10 cellular contexts compared by ENCODE assay signal in the genomic region with DNA sequence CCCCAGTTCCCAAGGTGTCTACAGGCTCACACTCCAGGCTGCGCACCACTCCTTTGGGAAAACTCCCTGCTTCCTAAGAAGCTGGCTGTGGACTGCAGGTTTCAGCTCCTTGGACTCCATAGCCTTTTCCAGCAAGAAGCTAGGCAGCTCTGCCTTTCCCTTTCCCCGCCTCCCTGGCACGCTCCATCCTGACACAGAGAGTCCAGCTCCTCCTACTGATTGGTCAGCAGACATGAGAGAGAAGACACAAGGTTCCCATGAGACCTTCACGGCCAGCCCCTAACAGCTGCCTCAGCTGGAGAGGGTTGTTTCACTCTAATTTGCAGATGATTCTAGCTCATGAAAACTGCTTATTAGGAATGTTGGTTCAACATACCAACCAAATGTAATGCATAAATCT. TPM values are rescaled to one million over a fixed set of nuclear protein-coding genes. Genes with fewer than 3 reads are reported as not detected.
A peak's percentile ranks its signal among the peaks of the same experiment; 100 is the strongest.
DNase-seq lines count a peak whose midpoint lies in the region; ATAC-seq and TF ChIP-seq lines count a peak whose summit lies in the region.
"Had no signal": no experiment of that assay in that cellular context is flagged by ENCODE, and none has a peak within 500 bp of the region (broad histone marks: within the 10 kb centered on the region; RNA-seq: fewer than 3 reads in every experiment).

No MANE protein-coding gene starts in this region.

- no peak for TF ChIP-seq POLR2A in esophagus muscularis mucosa (IDR thresholded peaks at IDR 0.05; ENCODE audit: low read depth)

- peaks cover 14% of the 10 kb centered on the region for H3K9me3 Mint-ChIP-seq in nephron progenitor cell

- intact Hi-C loops in esophagus muscularis mucosa (cut with DNase I) = no loop called here

- H3K4me3 Mint-ChIP-seq in nephron progenitor cell = no peak overlapping the region
- H3K4me3 Mint-ChIP-seq: activated naive CD8-positive, alpha-beta T cell treated with anti-CD3 and anti-CD28 coated beads, Interleukin-2, amount 10 ng/mL, durations not matched to agents 7 days and 5 days had no signal

- 0% methylated on average over 3 of the region's 4 CpGs for WGBS in esophagus muscularis mucosa

- DNase-seq in NCI-H2227 (lab: John Stamatoyannopoulos, UW; ENCODE audit: unreplicated experiment) = peak; percentile 72
- peak; percentile 94 for DNase-seq in esophagus muscularis mucosa (ENCODE audit: extremely low spot score)
- DNase-seq in nephron progenitor cell = peak; percentile 73
- DNase-seq in activated T-cell treated with anti-CD3 and anti-CD28 coated beads for 4 hours = no peak
- no peak for DNase-seq in NCI-H526 treated with DMSO at 0.1 percent for 48 hours (lab: John Stamatoyannopoulos, UW)
- DNase-seq in NCI-H1694 (lab: John Stamatoyannopoulos, UW) = no peak
- DNase-seq: activated naive CD8-positive, alpha-beta T cell treated with anti-CD3 and anti-CD28 coated beads, Interleukin-2, amount 10 ng/mL, durations not matched to agents 7 days and 5 days had no signal

- H3K9me3 ChIP-seq in BLaER1 treated with 17β-estradiol and CSF1 and Interleukin-3, amounts not matched to agents 10 nM and 100 nM (replicated peaks in 1 of 11) = peaks cover 0 to 17% (median 11%) of the 10 kb centered on the region in 11 experiments; a peak in 18 of 22 replicates
- no peaks in the 10 kb centered on the region for H3K9me3 ChIP-seq in esophagus muscularis mucosa

- H3K4me1 ChIP-seq in BLaER1 treated with 17β-estradiol and CSF1 and Interleukin-3, amounts not matched to agents 10 nM and 100 nM = peaks cover 0 to 35% (median 18%) of the 10 kb centered on the region in 10 experiments; a peak in 14 of 20 replicates
- peaks cover 21 to 40% (median 32%) of the 10 kb centered on the region in 4 donors for H3K4me1 ChIP-seq in esophagus muscularis mucosa

- H3K4me1 Mint-ChIP-seq in nephron progenitor cell = peaks cover 18% of the 10 kb centered on the region
- H3K4me1 Mint-ChIP-seq: activated naive CD8-positive, alpha-beta T cell treated with anti-CD3 and anti-CD28 coated beads, Interleukin-2, amount 10 ng/mL, durations not matched to agents 7 days and 5 days had no signal

- peaks cover 0 to 16% (median 0%) of the 10 kb centered on the region in 11 experiments; a peak in 3 of 22 replicates for H3K36me3 ChIP-seq in BLaER1 treated with 17β-estradiol and CSF1 and Interleukin-3, amounts not matched to agents 10 nM and 100 nM
- no peaks in the 10 kb centered on the region for H3K36me3 ChIP-seq in esophagus muscularis mucosa

- no peak for TF ChIP-seq CTCF in esophagus muscularis mucosa (IDR thresholded peaks at IDR 0.05)
- TF ChIP-seq CTCF in nephron progenitor cell (IDR thresholded peaks at IDR 0.05) = no peak

- H4K20me1 ChIP-seq in BLaER1 treated with 17β-estradiol and CSF1 and Interleukin-3, amounts not matched to agents 10 nM and 100 nM = peaks cover 0 to 21% (median 0%) of the 10 kb centered on the region in 11 experiments; a peak in 5 of 22 replicates

- no peak overlapping the region for H3K27ac ChIP-seq in BLaER1 treated with 17β-estradiol and CSF1 and Interleukin-3, amounts not matched to agents 10 nM and 100 nM
- peak overlapping the region; percentile 18 to 79 (median 72) for H3K27ac ChIP-seq in esophagus muscularis mucosa (replicated peaks in 1 of 4)

- peaks cover 0 to 8% (median 0%) of the 10 kb centered on the region in 11 experiments; a peak in 1 of 22 replicates for H3K27me3 ChIP-seq in BLaER1 treated with 17β-estradiol and CSF1 and Interleukin-3, amounts not matched to agents 10 nM and 100 nM
- H3K27me3 ChIP-seq in esophagus muscularis mucosa = no peaks in the 10 kb centered on the region

- no peak for ATAC-seq in GM18498 (IDR thresholded peaks at IDR 0.05; ENCODE audit: unreplicated experiment)

- peaks cover 3% of the 10 kb centered on the region for H3K27me3 Mint-ChIP-seq in nephron progenitor cell (ENCODE audit: low read depth, poor library complexity)
- H3K27me3 Mint-ChIP-seq: activated naive CD8-positive, alpha-beta T cell treated with anti-CD3 and anti-CD28 coated beads, Interleukin-2, amount 10 ng/mL, durations not matched to agents 7 days and 5 days had no signal

- TF ChIP-seq EP300 in esophagus muscularis mucosa (IDR thresholded peaks at IDR 0.05) = no peak

- no peak overlapping the region for H3K9ac ChIP-seq in BLaER1 treated with 17β-estradiol and CSF1 and Interleukin-3, amounts not matched to agents 10 nM and 100 nM

- H3K4me2 ChIP-seq in BLaER1 treated with 17β-estradiol and CSF1 and Interleukin-3, amounts not matched to agents 10 nM and 100 nM = peak overlapping the region in 8 of 11 experiments; percentile 6 to 39 (median 30); a peak in 9 of 22 replicates

- peaks cover 22% of the 10 kb centered on the region for H3K36me3 Mint-ChIP-seq in nephron progenitor cell (ENCODE audit: low read depth)
- H3K36me3 Mint-ChIP-seq: activated naive CD8-positive, alpha-beta T cell treated with anti-CD3 and anti-CD28 coated beads, Interleukin-2, amount 10 ng/mL, durations not matched to agents 7 days and 5 days had no signal

- no peak overlapping the region for H3K27ac Mint-ChIP-seq in nephron progenitor cell
- H3K27ac Mint-ChIP-seq: activated naive CD8-positive, alpha-beta T cell treated with anti-CD3 and anti-CD28 coated beads, Interleukin-2, amount 10 ng/mL, durations not matched to agents 7 days and 5 days had no signal

- H3K4me3 ChIP-seq in BLaER1 treated with 17β-estradiol and CSF1 and Interleukin-3, amounts not matched to agents 10 nM and 100 nM = no peak overlapping the region
- no peak overlapping the region for H3K4me3 ChIP-seq in esophagus muscularis mucosa
- H3K4me3 ChIP-seq: skin epidermis had no signal

RNA-seq across cellular contexts. Expression of gene TENM4, which starts 27.6 kb away (rescaled TPM):
- 1 to 10 TPM; 4.1 to 9.6 (median 8.0) TPM for total RNA-seq in esophagus muscularis mucosa
- total RNA-seq: activated naive CD8-positive, alpha-beta T cell treated with anti-CD3 and anti-CD28 coated beads, Interleukin-2, amount 10 ng/mL, durations not matched to agents 7 days and 5 days had no signal

Comparison
In these comparisons a context has a peak if more than half of its experiments do, and no peak if none do; other contexts are left out.
1. H3K27ac ChIP-seq: peak in esophagus muscularis mucosa (4 of 4); none in BLaER1 treated with 17β-estradiol and CSF1 and Interleukin-3, amounts not matched to agents 10 nM and 100 nM (0 of 11).
2. DNase-seq: peak in NCI-H2227 (single experiment), esophagus muscularis mucosa (single experiment) and nephron progenitor cell (single experiment); none in activated T-cell treated with anti-CD3 and anti-CD28 coated beads for 4 hours (single experiment), NCI-H526 treated with DMSO at 0.1 percent for 48 hours (single experiment) and NCI-H1694 (single experiment).